In the genomic region with DNA sequence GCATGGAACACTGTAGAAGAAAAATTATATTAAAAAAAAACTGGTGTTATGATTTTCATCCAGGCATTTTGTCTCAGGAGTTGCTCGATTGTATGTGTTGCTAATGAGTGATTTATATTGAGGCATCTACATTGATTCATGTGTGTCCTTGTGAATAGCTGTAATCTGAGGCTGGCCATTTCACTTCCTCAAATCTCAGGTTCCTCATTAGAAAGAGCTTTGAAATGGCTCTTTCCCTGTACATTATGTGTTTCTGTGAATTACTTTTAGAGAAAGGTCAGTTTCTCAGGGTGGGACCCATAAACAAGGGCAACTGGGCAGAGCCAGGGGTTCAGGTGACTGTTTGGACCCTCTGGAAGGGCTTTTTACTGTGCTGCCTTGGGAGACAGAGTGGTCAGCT, we compare ENCODE assay signal across 14 cellular contexts. TPM values are rescaled to one million over a fixed set of nuclear protein-coding genes. Genes with fewer than 3 reads are reported as not detected.
DNase-seq lines count a peak whose midpoint lies in the region; ATAC-seq and TF ChIP-seq lines count a peak whose summit lies in the region.
"Had no signal": no experiment of that assay in that cellular context is flagged by ENCODE, and none has a peak within 500 bp of the region (broad histone marks: within the 10 kb centered on the region; RNA-seq: fewer than 3 reads in every experiment).

No MANE protein-coding gene starts in this region.

- H3K4me2 ChIP-seq in GM23248 (ENCODE audit: unreplicated experiment): no peak overlapping the region
- H3K4me2 ChIP-seq: BLaER1 had no signal

- H3K4me3 ChIP-seq in transverse colon (peak overlapping the region in 1 of 4 donors; percentile 89), GM23248 (no peak overlapping the region)
- H3K4me3 ChIP-seq: BLaER1, pancreas had no signal

- TF ChIP-seq EP300 in transverse colon (IDR thresholded peaks at IDR 0.05; ENCODE audit: low read depth): no peak

- no peaks in the 10 kb centered on the region for H3K9me3 Mint-ChIP-seq in effector memory CD8-positive, alpha-beta T cell

- H3K36me3 Mint-ChIP-seq in effector memory CD8-positive, alpha-beta T cell (ENCODE audit: insufficient read depth): peaks cover 30% of the 10 kb centered on the region

- H3K27me3 ChIP-seq in transverse colon (no peaks in the 10 kb centered on the region), GM23248 (replicated peaks; ENCODE audit: insufficient read depth) (no peaks in the 10 kb centered on the region)
- H3K27me3 ChIP-seq: pancreas had no signal

- no peak overlapping the region for H2AFZ ChIP-seq in GM23248

- 29 to 50% methylated on average over 1 of the region's 1 CpG for WGBS in transverse colon (ENCODE audit: low coverage in 1 of 2), 2 donors
- WGBS in GM23248 (ENCODE audit: low coverage in 1 of 2, low lambda C conversion rate in 2 of 2, missing lambda C conversion rate in 2 of 2), 2 experiments: 26% methylated on average over 1 of the region's 1 CpG

- H3K9me2 ChIP-seq in GM23248 (ENCODE audit: insufficient read depth): no peaks in the 10 kb centered on the region

- intact Hi-C loops in transverse colon (cut with DNase I; ENCODE audit: low total_unique reads): loop anchor here (10.0 kb wide), 1 partner anchor 333 kb away; no protein-coding TSS in a partner anchor

- peak; percentile 30 for ATAC-seq in GM18505 (IDR thresholded peaks at IDR 0.05; ENCODE audit: unreplicated experiment)
- no peak for ATAC-seq in effector memory CD8-positive, alpha-beta T cell (replicated peaks)
- ATAC-seq: pancreas had no signal

- TF ChIP-seq POLR2A in GM18505 (IDR thresholded peaks at IDR 0.05; ENCODE audit: borderline replicate concordance, extremely low read depth, insufficient read depth, insufficient read length) (no peak), transverse colon (IDR thresholded peaks at IDR 0.05) (no peak)

- peaks cover 37 to 47% of the 10 kb centered on the region in 2 donors for H3K4me1 Mint-ChIP-seq in effector memory CD8-positive, alpha-beta T cell (ENCODE audit: low read depth in 2 of 2)

- H3K27me3 Mint-ChIP-seq in effector memory CD8-positive, alpha-beta T cell: no peaks in the 10 kb centered on the region

- peak overlapping the region; percentile 97 to 99 for H3K27ac Mint-ChIP-seq in effector memory CD8-positive, alpha-beta T cell

- H3K79me2 ChIP-seq in GM23248 (ENCODE audit: insufficient read depth): no peaks in the 10 kb centered on the region

- H3K4me3 Mint-ChIP-seq in effector memory CD8-positive, alpha-beta T cell: peak overlapping the region; percentile 98

- DNase-seq in CD1c-positive myeloid dendritic cell (ENCODE audit: extremely low spot score) (peak; percentile 69), NOMO-1 treated with dmso at 0.1 percent for 144 hours (lab: John Stamatoyannopoulos, UW; ENCODE audit: unreplicated experiment) (peak; percentile 18), NCI-H146 treated with DMSO at 0.1 percent for 48 hours (lab: John Stamatoyannopoulos, UW; ENCODE audit: unreplicated experiment) (no peak), transverse colon (no peak), GM23248 (no peak), COR-L47 (lab: John Stamatoyannopoulos, UW) (no peak)
- no peak for DNase-seq in effector memory CD8-positive, alpha-beta T cell
- DNase-seq: NCI-H1436 treated with DMSO at 0.1 percent for 48 hours; pancreas; stimulated activated CD4-positive, alpha-beta T cell treated with anti-CD3 and anti-CD28 coated beads, Interleukin-2, amount 100 ng/mL, for 24 hours had no signal

- in situ Hi-C loops in transverse colon (cut with MboI; ENCODE audit: low pct_ligation_motif_present in 1 of 4, low pct_unique_long_range_greater_than_20kb in 1 of 4, low sequenced_read_pairs in 3 of 4): loop anchor here in 3 of 4 donors (10.0 to 25.0 kb wide), 3 partner anchors 103 to 346 kb away; no protein-coding TSS in a partner anchor
- in situ Hi-C loops in GM23248 (cut with MboI): loop anchor here (10.0 kb wide), 1 partner anchor 103 kb away; no protein-coding TSS in a partner anchor

- no peak overlapping the region for H3K27ac ChIP-seq in transverse colon
- no peak overlapping the region for H3K27ac ChIP-seq in GM23248
- H3K27ac ChIP-seq: BLaER1, pancreas, VCaP had no signal

- H3K9me3 ChIP-seq in transverse colon (no peaks in the 10 kb centered on the region), GM23248 (ENCODE audit: low read depth) (no peaks in the 10 kb centered on the region)
- H3K9me3 ChIP-seq: BLaER1, pancreas had no signal

- H3K4me1 ChIP-seq in transverse colon (peaks cover 0 to 14% (median 2%) of the 10 kb centered on the region in 4 donors), GM23248 (ENCODE audit: insufficient read depth) (no peaks in the 10 kb centered on the region)
- H3K4me1 ChIP-seq: pancreas had no signal

- H4K20me1 ChIP-seq in GM23248 (ENCODE audit: insufficient read depth): no peaks in the 10 kb centered on the region
- H4K20me1 ChIP-seq: BLaER1 had no signal

- H3K36me3 ChIP-seq in transverse colon (no peaks in the 10 kb centered on the region), GM23248 (ENCODE audit: low read depth) (no peaks in the 10 kb centered on the region)
- H3K36me3 ChIP-seq: BLaER1, pancreas had no signal

- no peaks in the 10 kb centered on the region for H3F3A ChIP-seq in GM23248 (ENCODE audit: insufficient read depth)

- no peak for TF ChIP-seq CTCF in transverse colon (IDR thresholded peaks at IDR 0.05)

- no peak overlapping the region for H3K9ac ChIP-seq in GM23248
- H3K9ac ChIP-seq: BLaER1 had no signal

RNA-seq across cellular contexts. Expression of a gene that starts 2.4 kb away (rescaled TPM):
- total RNA-seq in transverse colon: 1 to 10 TPM in 3 of 4 donors, under 1 TPM in 1; 0.75 to 6.0 (median 2.8) TPM
- total RNA-seq in GM23248 (2014; rRNA removed; shearing (Covaris generic)): 1.5 and 1.6 TPM in 2 replicates
- polyA plus RNA-seq in GM23248 (2016; fragmentation: Nextera tagmentation; extraction: Ambion mirVana): 1.1 and 2.1 TPM in 2 replicates
- total RNA-seq: OCI-LY7 had no signal

RNA-seq across cellular contexts. Expression of a gene that starts 46.6 kb away (rescaled TPM):
- 10 to 100 TPM in 2 of 4 donors, 1 to 10 TPM in 1, under 1 TPM in 1; 0.40 to 57.2 (median 11.7) TPM for total RNA-seq in transverse colon
- not detected in 2 replicates for total RNA-seq in GM23248 (2014; rRNA removed; shearing (Covaris generic))
- polyA plus RNA-seq in GM23248 (2016; fragmentation: Nextera tagmentation; extraction: Ambion mirVana): 0.13 and 0.35 TPM in 2 replicates
- total RNA-seq: OCI-LY7 had no signal

Comparison
In these comparisons a context has a peak if more than half of its experiments do, and no peak if none do; other contexts are left out.
1. DNase-seq: peak in CD1c-positive myeloid dendritic cell (single experiment) and NOMO-1 treated with dmso at 0.1 percent for 144 hours (single experiment); none in effector memory CD8-positive, alpha-beta T cell (0 of 3), NCI-H146 treated with DMSO at 0.1 percent for 48 hours (single experiment), transverse colon (single experiment), GM23248 (single experiment) and COR-L47 (single experiment).